12 cellular contexts compared by ENCODE assay signal in the genomic region with DNA sequence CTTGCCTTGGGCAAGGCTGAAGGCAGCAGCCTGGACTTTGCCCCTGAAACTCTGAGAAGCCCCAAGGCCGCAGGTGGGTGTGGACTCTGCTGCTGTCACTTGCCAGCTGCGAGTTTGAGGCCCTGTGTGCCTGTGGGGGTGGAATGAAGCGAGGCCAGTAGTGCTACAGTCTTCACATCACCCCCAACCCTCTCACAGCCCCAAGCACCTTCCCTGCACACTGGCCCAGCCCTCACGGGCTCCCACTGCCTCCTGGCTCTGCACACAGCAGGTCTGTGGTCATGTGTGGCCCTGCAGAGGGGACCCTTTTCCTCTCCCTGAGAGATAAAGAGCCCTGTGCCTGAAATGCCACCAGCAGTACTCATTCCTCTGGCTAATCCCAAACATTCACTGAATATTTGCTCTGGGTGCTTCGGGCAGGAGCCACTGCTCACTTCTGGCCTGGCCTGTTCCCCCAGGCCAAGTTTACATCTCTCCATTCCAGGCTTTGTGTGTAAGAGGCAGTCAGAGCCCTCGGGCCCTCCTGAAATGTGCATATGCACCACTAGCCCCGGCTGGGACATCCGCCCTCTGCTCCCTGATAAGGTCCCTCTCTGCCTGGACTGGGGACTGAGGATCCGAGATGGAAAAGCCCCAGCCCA. TPM values are rescaled to one million over a fixed set of nuclear protein-coding genes. Genes with fewer than 3 reads are reported as not detected.
A peak's percentile ranks its signal among the peaks of the same experiment; 100 is the strongest.
DNase-seq lines count a peak whose midpoint lies in the region; ATAC-seq and TF ChIP-seq lines count a peak whose summit lies in the region.
"Had no signal": no experiment of that assay in that cellular context is flagged by ENCODE, and none has a peak within 500 bp of the region (broad histone marks: within the 10 kb centered on the region; RNA-seq: fewer than 3 reads in every experiment).

No MANE protein-coding gene starts in this region.

- no peak for ATAC-seq in GM18520 (IDR thresholded peaks at IDR 0.05; ENCODE audit: unreplicated experiment)

- H3K36me3 ChIP-seq in HEK293 (ENCODE audit: control insufficient read depth in 2 of 2, insufficient read depth in 1 of 2, low read length in 2 of 2) = peaks cover 0 to 6% of the 10 kb centered on the region in 2 experiments; a peak in 1 of 3 replicates
- H3K36me3 ChIP-seq: uterus had no signal

- H3K4me1 ChIP-seq in HEK293 (ENCODE audit: control insufficient read depth, insufficient read depth, low read length) = peaks cover 2% of the 10 kb centered on the region; the same call in 1 of the 2 replicates
- H3K4me1 ChIP-seq: uterus had no signal

- no peak overlapping the region for H3K4me3 ChIP-seq in HEK293 (ENCODE audit: low read depth, low read length)
- H3K4me3 ChIP-seq: uterus had no signal

- no peaks in the 10 kb centered on the region for H3K9me3 ChIP-seq in HEK293 (ENCODE audit: control insufficient read depth, insufficient read depth, low read depth, low read length)
- H3K9me3 ChIP-seq: uterus had no signal

- TF ChIP-seq CTCF in HEK293 (tag by site-specific recombination; IDR thresholded peaks at IDR 0.05) = no peak

- POLR2A ChIA-PET in HEK293 (lab: Yijun Ruan, JAX) = no interaction called here

- no peaks in the 10 kb centered on the region for H3K36me3 Mint-ChIP-seq in dendritic cell treated with granulocyte-macrophage colony-stimulating factor and Interleukin-4, amounts not matched to agents 40 ng/mL and 50 ng/mL, for 4 days (ENCODE audit: low read depth)
- H3K36me3 Mint-ChIP-seq: naive B cell had no signal

- no peaks in the 10 kb centered on the region for H3K9me3 Mint-ChIP-seq in dendritic cell treated with granulocyte-macrophage colony-stimulating factor and Interleukin-4, amounts not matched to agents 40 ng/mL and 50 ng/mL, for 4 days
- H3K9me3 Mint-ChIP-seq: naive B cell had no signal

- CTCF ChIA-PET in HEK293 (lab: Yijun Ruan, JAX) = interaction anchor here (0.6 to 0.9 kb wide), 2 partner anchors 20 to 135 kb away, joined by 4 to 7 read pairs; no protein-coding TSS in a partner anchor

- peak overlapping the region; percentile 23 for H3K27ac Mint-ChIP-seq in dendritic cell treated with granulocyte-macrophage colony-stimulating factor and Interleukin-4, amounts not matched to agents 40 ng/mL and 50 ng/mL, for 4 days

- DNase-seq in AG08395 (ENCODE audit: low spot score) (peak; percentile 49), mucosa of gallbladder (ENCODE audit: low spot score) (peak; percentile 63), NCI-H1694 (lab: John Stamatoyannopoulos, UW) (no peak), OCI-M1 (lab: John Stamatoyannopoulos, UW) (no peak), kidney tubule cell (ENCODE audit: low spot score) (no peak)
- DNase-seq: MV-4-11, naive B cell, NCI-H345, uterus had no signal

- H3K27me3 Mint-ChIP-seq in dendritic cell treated with granulocyte-macrophage colony-stimulating factor and Interleukin-4, amounts not matched to agents 40 ng/mL and 50 ng/mL, for 4 days = peaks cover 8% of the 10 kb centered on the region
- H3K27me3 Mint-ChIP-seq: naive B cell had no signal

- no peak overlapping the region for H3K4me3 Mint-ChIP-seq in dendritic cell treated with granulocyte-macrophage colony-stimulating factor and Interleukin-4, amounts not matched to agents 40 ng/mL and 50 ng/mL, for 4 days
- H3K4me3 Mint-ChIP-seq: naive B cell had no signal

- H3K27ac ChIP-seq in HEK293 (ENCODE audit: extremely low read depth, low read depth, low read length) = no peak overlapping the region
- H3K27ac ChIP-seq: uterus had no signal

- peaks cover 37% of the 10 kb centered on the region for H3K4me1 Mint-ChIP-seq in dendritic cell treated with granulocyte-macrophage colony-stimulating factor and Interleukin-4, amounts not matched to agents 40 ng/mL and 50 ng/mL, for 4 days (ENCODE audit: low read depth)

- intact Hi-C loops in dendritic cell treated with granulocyte-macrophage colony-stimulating factor and Interleukin-4, amounts not matched to agents 40 ng/mL and 50 ng/mL, for 4 days (cut with micrococcal nuclease) = no loop called here

TF ChIP-seq in HEK293, 187 proteins besides CTCF, POLR2A, EP300 and RAD21:
- TF ChIP-seq, protein P1, sequence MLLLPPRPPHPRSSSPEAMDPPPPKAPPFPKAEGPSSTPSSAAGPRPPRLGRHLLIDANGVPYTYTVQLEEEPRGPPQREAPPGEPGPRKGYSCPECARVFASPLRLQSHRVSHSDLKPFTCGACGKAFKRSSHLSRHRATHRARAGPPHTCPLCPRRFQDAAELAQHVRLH (tag by site-specific recombination; IDR thresholded peaks at IDR 0.05) = no peak
- TF ChIP-seq SALL2 (tag by site-specific recombination; IDR thresholded peaks at IDR 0.05; ENCODE audit: borderline replicate concordance) = no peak
- no peak for TF ChIP-seq ZNF138 (tag by site-specific recombination; IDR thresholded peaks at IDR 0.05; ENCODE audit: borderline replicate concordance)
- TF ChIP-seq, protein P2, sequence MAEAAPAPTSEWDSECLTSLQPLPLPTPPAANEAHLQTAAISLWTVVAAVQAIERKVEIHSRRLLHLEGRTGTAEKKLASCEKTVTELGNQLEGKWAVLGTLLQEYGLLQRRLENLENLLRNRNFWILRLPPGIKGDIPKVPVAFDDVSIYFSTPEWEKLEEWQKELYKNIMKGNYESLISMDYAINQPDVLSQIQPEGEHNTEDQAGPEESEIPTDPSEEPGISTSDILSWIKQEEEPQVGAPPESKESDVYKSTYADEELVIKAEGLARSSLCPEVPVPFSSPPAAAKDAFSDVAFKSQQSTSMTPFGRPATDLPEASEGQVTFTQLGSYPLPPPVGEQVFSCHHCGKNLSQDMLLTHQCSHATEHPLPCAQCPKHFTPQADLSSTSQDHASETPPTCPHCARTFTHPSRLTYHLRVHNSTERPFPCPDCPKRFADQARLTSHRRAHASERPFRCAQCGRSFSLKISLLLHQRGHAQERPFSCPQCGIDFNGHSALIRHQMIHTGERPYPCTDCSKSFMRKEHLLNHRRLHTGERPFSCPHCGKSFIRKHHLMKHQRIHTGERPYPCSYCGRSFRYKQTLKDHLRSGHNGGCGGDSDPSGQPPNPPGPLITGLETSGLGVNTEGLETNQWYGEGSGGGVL (tag by site-specific recombination; IDR thresholded peaks at IDR 0.05) = no peak
- TF ChIP-seq, protein P3, sequence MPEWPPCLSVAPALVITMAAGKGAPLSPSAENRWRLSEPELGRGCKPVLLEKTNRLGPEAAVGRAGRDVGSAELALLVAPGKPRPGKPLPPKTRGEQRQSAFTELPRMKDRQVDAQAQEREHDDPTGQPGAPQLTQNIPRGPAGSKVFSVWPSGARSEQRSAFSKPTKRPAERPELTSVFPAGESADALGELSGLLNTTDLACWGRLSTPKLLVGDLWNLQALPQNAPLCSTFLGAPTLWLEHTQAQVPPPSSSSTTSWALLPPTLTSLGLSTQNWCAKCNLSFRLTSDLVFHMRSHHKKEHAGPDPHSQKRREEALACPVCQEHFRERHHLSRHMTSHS (tag by site-specific recombination; IDR thresholded peaks at IDR 0.05) = no peak
- 0 out of 2 replicates have a peak, but pooled peaks have one; percentile 14 for TF ChIP-seq ZIC2 (tag by site-specific recombination; IDR thresholded peaks at IDR 0.05)
- TF ChIP-seq ZNF114 (tag by site-specific recombination; IDR thresholded peaks at IDR 0.05) = no peak
- no peak for TF ChIP-seq ZNF24 (tag by site-specific recombination; IDR thresholded peaks at IDR 0.05)
- peak; percentile 59 for TF ChIP-seq SCRT2 (tag by site-specific recombination; IDR thresholded peaks at IDR 0.05)
- TF ChIP-seq EGR2 (tag by site-specific recombination; IDR thresholded peaks at IDR 0.05; ENCODE audit: low read depth) = peak; percentile 20; the same call in 1 of the 2 replicates
- no peak for TF ChIP-seq ZNF266 (tag by site-specific recombination; IDR thresholded peaks at IDR 0.05; ENCODE audit: low read depth)
- no peak for TF ChIP-seq ZNF157 (tag by site-specific recombination; IDR thresholded peaks at IDR 0.05)
- TF ChIP-seq GLIS1 (tag by site-specific recombination; IDR thresholded peaks at IDR 0.05) = peak; percentile 15; the same call in 1 of the 2 replicates
- TF ChIP-seq ZFHX2 (tag by site-specific recombination; conservative IDR thresholded peaks at IDR 0.05) = peak; percentile 40; the same call in 1 of the 2 replicates
- TF ChIP-seq ZNF548 (tag by site-specific recombination; IDR thresholded peaks at IDR 0.05) = no peak
TF ChIP-seq in HEK293: peak in this region for 5.

RNA-seq across cellular contexts. Expression of a gene that starts 17.7 kb away (rescaled TPM):
- 104 TPM for total RNA-seq in mucosa of gallbladder

RNA-seq across cellular contexts. Expression of a gene that starts 27.6 kb away (rescaled TPM):
- 24.1 TPM for total RNA-seq in mucosa of gallbladder

RNA-seq across cellular contexts. Expression of a gene that starts 45.9 kb away (rescaled TPM):
- total RNA-seq in mucosa of gallbladder = 248 TPM

RNA-seq across cellular contexts. Expression of a gene that starts 58.1 kb away (rescaled TPM):
- total RNA-seq in mucosa of gallbladder = 76.9 TPM

Comparison
In these comparisons a context has a peak if more than half of its experiments do, and no peak if none do; other contexts are left out.
1. DNase-seq: peak in AG08395 (single experiment) and mucosa of gallbladder (single experiment); none in NCI-H1694 (single experiment), OCI-M1 (single experiment) and kidney tubule cell (single experiment).